ENCODE assay signal across 24 cellular contexts in genomic region chr13:79935121-79935520, GRCh38.
DNase-seq lines count a peak whose midpoint lies in the region; ATAC-seq, FAIRE-seq and TF ChIP-seq lines count a peak whose summit lies in the region.
"Had no signal": no experiment of that assay in that cellular context is flagged by ENCODE, and none has a peak within 500 bp of the region (broad histone marks: within the 10 kb centered on the region; RNA-seq: fewer than 3 reads in every experiment).

No MANE protein-coding gene starts in this region.

- DNase-seq in H54 (ENCODE audit: insufficient read length, low spot score) = no peak
- peak; percentile 12 for DNase-seq in astrocyte of the spinal cord (ENCODE audit: low read depth, low spot score)
- DNase-seq in foreskin keratinocyte = no peak
- no peak for DNase-seq in activated CD8-positive, alpha-beta T cell treated with anti-CD3 and anti-CD28 coated beads for 36 hours
- DNase-seq in natural killer cell = no peak
- no peak for DNase-seq in DMS 273 (lab: John Stamatoyannopoulos, UW; ENCODE audit: unreplicated experiment)
- DNase-seq: ACHN; activated CD4-positive, alpha-beta memory T cell treated with anti-CD3 and anti-CD28 coated beads, Interleukin-2, amount 10 ng/mL, durations not matched to agents 7 days and 5 days; activated naive CD4-positive, alpha-beta T cell treated with anti-CD3 and anti-CD28 coated beads, Interleukin-2, amount 10 ng/mL, durations not matched to agents 7 days and 5 days; activated T-cell treated with anti-CD3 and anti-CD28 coated beads, Interleukin-2, amount 50 U/mL, for 1 hour; anterior cingulate cortex; endodermal cell; NCI-H1092; NCI-H2081; Right ventricle myocardium superior; small intestine; stimulated activated CD4-positive, alpha-beta T cell treated with anti-CD3 and anti-CD28 coated beads, Interleukin-4, amount 100 ng/mL, for 1 hour; T-helper 17 cell; WERI-Rb-1 had no signal

- in situ Hi-C loops in astrocyte of the spinal cord (cut with HindIII; ENCODE audit: low sequenced_read_pairs) = no loop called here

- intact Hi-C loops in activated CD8-positive, alpha-beta T cell treated with anti-CD3 and anti-CD28 coated beads for 36 hours (cut with micrococcal nuclease) = no loop called here
- intact Hi-C loops in natural killer cell (cut with micrococcal nuclease) = no loop called here

- H3K27ac ChIP-seq in ACC112 (ENCODE audit: low read depth, low read length) (peak overlapping the region; percentile 99), foreskin keratinocyte (peak overlapping the region; percentile 71)
- H3K27ac ChIP-seq: KMS-11, WERI-Rb-1 had no signal

- H3K4me3 ChIP-seq in ACC112 (ENCODE audit: low read depth, low read length) = no peak overlapping the region
- no peak overlapping the region for H3K4me3 ChIP-seq in astrocyte of the spinal cord (ENCODE audit: low read depth, low read length)

- no peaks in the 10 kb centered on the region for H3K27me3 ChIP-seq in ACC112 (ENCODE audit: insufficient read depth, low read length)
- H3K27me3 ChIP-seq in foreskin keratinocyte = no peaks in the 10 kb centered on the region

- no peak for TF ChIP-seq POLR2A in H54 (IDR thresholded peaks at IDR 0.05; ENCODE audit: low read depth, low read length)

- H3K4me1 Mint-ChIP-seq in activated CD8-positive, alpha-beta T cell treated with anti-CD3 and anti-CD28 coated beads for 36 hours (ENCODE audit: low read depth) = no peaks in the 10 kb centered on the region
- H3K4me1 Mint-ChIP-seq in natural killer cell = no peaks in the 10 kb centered on the region
- H3K4me1 Mint-ChIP-seq: activated CD4-positive, alpha-beta memory T cell treated with anti-CD3 and anti-CD28 coated beads, Interleukin-2, amount 10 ng/mL, durations not matched to agents 7 days and 5 days; activated naive CD4-positive, alpha-beta T cell treated with anti-CD3 and anti-CD28 coated beads, Interleukin-2, amount 10 ng/mL, durations not matched to agents 7 days and 5 days; endodermal cell; T-helper 17 cell had no signal

- no peaks in the 10 kb centered on the region for H3K79me2 ChIP-seq in ACC112 (ENCODE audit: control insufficient read depth, insufficient read depth, low read length, unreplicated experiment)

- H3K4me3 Mint-ChIP-seq in activated CD8-positive, alpha-beta T cell treated with anti-CD3 and anti-CD28 coated beads for 36 hours = no peak overlapping the region
- H3K4me3 Mint-ChIP-seq in natural killer cell = no peak overlapping the region
- H3K4me3 Mint-ChIP-seq: activated CD4-positive, alpha-beta memory T cell treated with anti-CD3 and anti-CD28 coated beads, Interleukin-2, amount 10 ng/mL, durations not matched to agents 7 days and 5 days; activated naive CD4-positive, alpha-beta T cell treated with anti-CD3 and anti-CD28 coated beads, Interleukin-2, amount 10 ng/mL, durations not matched to agents 7 days and 5 days; endodermal cell; natural killer cell treated with Interleukin-12 subunit alpha and Interleukin-12 subunit beta and Interleukin-15 and Interleukin-18, amount 100 ng/mL, for 72 hours; T-helper 17 cell had no signal

- no peaks in the 10 kb centered on the region; the same call in 1 of the 2 replicates for H3K36me3 ChIP-seq in ACC112 (ENCODE audit: insufficient read depth, low read length)
- H3K36me3 ChIP-seq: WERI-Rb-1 had no signal

- peak overlapping the region; percentile 45 for H2AFZ ChIP-seq in ACC112 (ENCODE audit: low read length, unreplicated experiment)

- H3K9me3 Mint-ChIP-seq in activated CD8-positive, alpha-beta T cell treated with anti-CD3 and anti-CD28 coated beads for 36 hours = no peaks in the 10 kb centered on the region
- peaks cover 0 to 3% of the 10 kb centered on the region in 2 donors for H3K9me3 Mint-ChIP-seq in natural killer cell
- H3K9me3 Mint-ChIP-seq: activated CD4-positive, alpha-beta memory T cell treated with anti-CD3 and anti-CD28 coated beads, Interleukin-2, amount 10 ng/mL, durations not matched to agents 7 days and 5 days; activated naive CD4-positive, alpha-beta T cell treated with anti-CD3 and anti-CD28 coated beads, Interleukin-2, amount 10 ng/mL, durations not matched to agents 7 days and 5 days had no signal

- CTCF ChIA-PET in activated CD8-positive, alpha-beta T cell treated with anti-CD3 and anti-CD28 coated beads for 36 hours (lab: Charles Lee) = interaction anchor here (0.6 kb wide), 1 partner anchor 10 kb away, joined by 3 read pairs; no protein-coding TSS in a partner anchor

- peak; percentile 48 for FAIRE-seq in H54 (lab: Jason Lieb, UNC)
- FAIRE-seq: small intestine had no signal

- no peaks in the 10 kb centered on the region for H3K36me3 Mint-ChIP-seq in activated CD8-positive, alpha-beta T cell treated with anti-CD3 and anti-CD28 coated beads for 36 hours (ENCODE audit: low read depth)
- H3K36me3 Mint-ChIP-seq in natural killer cell = no peaks in the 10 kb centered on the region
- H3K36me3 Mint-ChIP-seq: activated naive CD4-positive, alpha-beta T cell treated with anti-CD3 and anti-CD28 coated beads, Interleukin-2, amount 10 ng/mL, durations not matched to agents 7 days and 5 days; natural killer cell treated with Interleukin-12 subunit alpha and Interleukin-12 subunit beta and Interleukin-15 and Interleukin-18, amount 100 ng/mL, for 72 hours had no signal

- POLR2A ChIA-PET in activated CD8-positive, alpha-beta T cell treated with anti-CD3 and anti-CD28 coated beads for 36 hours (lab: Charles Lee) = no interaction called here

- H3K27ac Mint-ChIP-seq in activated CD8-positive, alpha-beta T cell treated with anti-CD3 and anti-CD28 coated beads for 36 hours = no peak overlapping the region
- H3K27ac Mint-ChIP-seq in natural killer cell = no peak overlapping the region
- H3K27ac Mint-ChIP-seq: activated CD4-positive, alpha-beta memory T cell treated with anti-CD3 and anti-CD28 coated beads, Interleukin-2, amount 10 ng/mL, durations not matched to agents 7 days and 5 days; activated naive CD4-positive, alpha-beta T cell treated with anti-CD3 and anti-CD28 coated beads, Interleukin-2, amount 10 ng/mL, durations not matched to agents 7 days and 5 days; endodermal cell; natural killer cell treated with Interleukin-12 subunit alpha and Interleukin-12 subunit beta and Interleukin-15 and Interleukin-18, amount 100 ng/mL, for 72 hours; progenitor cell of endocrine pancreas had no signal

- no peaks in the 10 kb centered on the region for H3K27me3 Mint-ChIP-seq in activated CD8-positive, alpha-beta T cell treated with anti-CD3 and anti-CD28 coated beads for 36 hours
- H3K27me3 Mint-ChIP-seq in natural killer cell (ENCODE audit: low read depth in 2 of 2) = no peaks in the 10 kb centered on the region
- H3K27me3 Mint-ChIP-seq: activated CD4-positive, alpha-beta memory T cell treated with anti-CD3 and anti-CD28 coated beads, Interleukin-2, amount 10 ng/mL, durations not matched to agents 7 days and 5 days; activated naive CD4-positive, alpha-beta T cell treated with anti-CD3 and anti-CD28 coated beads, Interleukin-2, amount 10 ng/mL, durations not matched to agents 7 days and 5 days; natural killer cell treated with Interleukin-12 subunit alpha and Interleukin-12 subunit beta and Interleukin-15 and Interleukin-18, amount 100 ng/mL, for 72 hours; progenitor cell of endocrine pancreas; T-helper 17 cell had no signal

- H3K4me1 ChIP-seq in ACC112 (ENCODE audit: control insufficient read depth, insufficient read depth, low read length, unreplicated experiment) (peaks cover 38% of the 10 kb centered on the region), foreskin keratinocyte (peaks cover 23% of the 10 kb centered on the region)

- no peak for TF ChIP-seq CTCF in astrocyte of the spinal cord (IDR thresholded peaks at IDR 0.05; ENCODE audit: low read depth, low read length)
- TF ChIP-seq CTCF in foreskin keratinocyte (conservative IDR thresholded peaks at IDR 0.05) = no peak
- TF ChIP-seq CTCF in activated CD8-positive, alpha-beta T cell treated with anti-CD3 and anti-CD28 coated beads for 36 hours (IDR thresholded peaks at IDR 0.05) = no peak
- TF ChIP-seq CTCF in natural killer cell (IDR thresholded peaks at IDR 0.05) = no peak

- no peak for ATAC-seq in foreskin keratinocyte
- ATAC-seq in activated CD8-positive, alpha-beta T cell treated with anti-CD3 and anti-CD28 coated beads for 36 hours = no peak
- no peak for ATAC-seq in GM21447 (IDR thresholded peaks at IDR 0.05; ENCODE audit: unreplicated experiment)
- ATAC-seq in natural killer cell = no peak
- ATAC-seq: natural killer cell treated with Interleukin-12 subunit alpha and Interleukin-12 subunit beta and Interleukin-15 and Interleukin-18, amount 100 ng/mL, for 72 hours; T-helper 17 cell had no signal
